ENCODE assay signal across 2 cellular contexts in genomic region chr9:136364942-136365774, GRCh38.
TF ChIP-seq lines count a peak whose summit lies in the region.

No MANE protein-coding gene starts in this region.

TF ChIP-seq in IMR-90, 13 proteins besides CTCF, POLR2A, EP300 and RAD21:
- TF ChIP-seq, protein P1, sequence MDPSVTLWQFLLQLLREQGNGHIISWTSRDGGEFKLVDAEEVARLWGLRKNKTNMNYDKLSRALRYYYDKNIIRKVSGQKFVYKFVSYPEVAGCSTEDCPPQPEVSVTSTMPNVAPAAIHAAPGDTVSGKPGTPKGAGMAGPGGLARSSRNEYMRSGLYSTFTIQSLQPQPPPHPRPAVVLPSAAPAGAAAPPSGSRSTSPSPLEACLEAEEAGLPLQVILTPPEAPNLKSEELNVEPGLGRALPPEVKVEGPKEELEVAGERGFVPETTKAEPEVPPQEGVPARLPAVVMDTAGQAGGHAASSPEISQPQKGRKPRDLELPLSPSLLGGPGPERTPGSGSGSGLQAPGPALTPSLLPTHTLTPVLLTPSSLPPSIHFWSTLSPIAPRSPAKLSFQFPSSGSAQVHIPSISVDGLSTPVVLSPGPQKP (IDR thresholded peaks at IDR 0.05; ENCODE audit: borderline replicate concordance, low read depth, low read length) = no peak
- TF ChIP-seq CHD1 (IDR thresholded peaks at IDR 0.05; ENCODE audit: low read depth, low read length) = no peak
- no peak for TF ChIP-seq MAZ (IDR thresholded peaks at IDR 0.05; ENCODE audit: borderline replicate concordance, low read depth, low read length)
- TF ChIP-seq MAFK (IDR thresholded peaks at IDR 0.05; ENCODE audit: low read depth, low read length) = no peak
- TF ChIP-seq RCOR1 (IDR thresholded peaks at IDR 0.05; ENCODE audit: insufficient replicate concordance, low read length) = no peak
- TF ChIP-seq SMC3 (IDR thresholded peaks at IDR 0.05; ENCODE audit: low read depth, low read length) = no peak
- TF ChIP-seq USF2 (IDR thresholded peaks at IDR 0.05; ENCODE audit: low read depth, low read length) = no peak
- TF ChIP-seq BHLHE40 (IDR thresholded peaks at IDR 0.05; ENCODE audit: low read depth, low read length) = no peak
- TF ChIP-seq NFE2L2 (IDR thresholded peaks at IDR 0.05; ENCODE audit: low read depth, low read length) = no peak

TF ChIP-seq in SK-N-SH treated with all-trans-retinoic acid at 6 μM for 48 hours, 23 proteins besides CTCF, POLR2A, EP300 and RAD21:
- no peak for TF ChIP-seq ZNF565 (CRISPR knock-in tag; conservative IDR thresholded peaks at IDR 0.05; ENCODE audit: low read depth)
- TF ChIP-seq TCF4 (CRISPR knock-in tag; IDR thresholded peaks at IDR 0.05; ENCODE audit: borderline replicate concordance) = peak; percentile 52; the same call in 1 of the 2 replicates
